Comparison of ENCODE assay signal across 12 cellular contexts in genomic region chr15:78457101-78457500, GRCh38. TPM values are rescaled to one million over a fixed set of nuclear protein-coding genes. Genes with fewer than 3 reads are reported as not detected.
A peak's percentile ranks its signal among the peaks of the same experiment; 100 is the strongest.
DNase-seq lines count a peak whose midpoint lies in the region; ATAC-seq and TF ChIP-seq lines count a peak whose summit lies in the region.
"Had no signal": no experiment of that assay in that cellular context is flagged by ENCODE, and none has a peak within 500 bp of the region (broad histone marks: within the 10 kb centered on the region; RNA-seq: fewer than 3 reads in every experiment).

No MANE protein-coding gene starts in this region.

- no peak overlapping the region for H3K4me3 ChIP-seq in fibroblast of the aortic adventitia (ENCODE audit: low read depth, low read length)
- H3K4me3 ChIP-seq in skeletal muscle tissue (ENCODE audit: low read length in 3 of 3), result no peak overlapping the region
- no peak overlapping the region for H3K4me3 ChIP-seq in esophagus muscularis mucosa
- H3K4me3 ChIP-seq: cardiac muscle cell had no signal

- H3K27ac ChIP-seq in skeletal muscle tissue (ENCODE audit: low read depth, low read length), result peak overlapping the region; percentile 36
- H3K27ac ChIP-seq in esophagus muscularis mucosa (replicated peaks in 1 of 4), result no peak overlapping the region
- H3K27ac ChIP-seq: cardiac muscle cell, neutrophil had no signal

- no peaks in the 10 kb centered on the region for H3K36me3 ChIP-seq in skeletal muscle tissue (ENCODE audit: control insufficient read depth in 3 of 3, insufficient read depth in 3 of 3, low read length in 3 of 3)
- H3K36me3 ChIP-seq in esophagus muscularis mucosa, result no peaks in the 10 kb centered on the region
- H3K36me3 ChIP-seq: cardiac muscle cell, neutrophil had no signal

- DNase-seq in DMS 273 (lab: John Stamatoyannopoulos, UW; ENCODE audit: unreplicated experiment) (peak; percentile 43), DMS 273 treated with DMSO at 0.1 percent for 48 hours (lab: John Stamatoyannopoulos, UW) (no peak), RPMI8226 (peak; percentile 45), fibroblast of the aortic adventitia (ENCODE audit: low read depth) (peak; percentile 77), amygdala (lab: John Stamatoyannopoulos, UW) (no peak), esophagus muscularis mucosa (ENCODE audit: extremely low spot score) (no peak)
- DNase-seq: ACHN, NCI-H82 had no signal

- H3K9me3 ChIP-seq in skeletal muscle tissue (ENCODE audit: control insufficient read depth in 3 of 3, low read length in 3 of 3), result no peaks in the 10 kb centered on the region
- no peaks in the 10 kb centered on the region for H3K9me3 ChIP-seq in esophagus muscularis mucosa
- H3K9me3 ChIP-seq: neutrophil had no signal

- H3K9ac ChIP-seq in skeletal muscle tissue (ENCODE audit: low read depth in 1 of 3, low read length in 3 of 3), result no peak overlapping the region

- H3K27me3 ChIP-seq in skeletal muscle tissue (ENCODE audit: control insufficient read depth in 3 of 3, insufficient read depth in 3 of 3, low read length in 3 of 3) (no peaks in the 10 kb centered on the region), esophagus muscularis mucosa (no peaks in the 10 kb centered on the region)
- H3K27me3 ChIP-seq: cardiac muscle cell, neutrophil had no signal

- intact Hi-C loops in esophagus muscularis mucosa (cut with DNase I), result no loop called here

- ATAC-seq in GM18520 (IDR thresholded peaks at IDR 0.05; ENCODE audit: unreplicated experiment), result no peak

- TF ChIP-seq CTCF in fibroblast of the aortic adventitia (IDR thresholded peaks at IDR 0.05; ENCODE audit: insufficient read depth, low read length), result no peak
- TF ChIP-seq CTCF in esophagus muscularis mucosa (IDR thresholded peaks at IDR 0.05), result no peak

- no peak for TF ChIP-seq EP300 in esophagus muscularis mucosa (IDR thresholded peaks at IDR 0.05)

- peaks cover 26 to 48% (median 47%) of the 10 kb centered on the region in 3 donors for H3K4me1 ChIP-seq in skeletal muscle tissue (ENCODE audit: control insufficient read depth in 3 of 3, insufficient read depth in 3 of 3, low read length in 3 of 3)
- H3K4me1 ChIP-seq in esophagus muscularis mucosa, result peaks cover 29 to 70% (median 68%) of the 10 kb centered on the region in 4 donors

- 0% methylated on average over 1 of the region's 1 CpG for WGBS in esophagus muscularis mucosa

- no peak for TF ChIP-seq POLR2A in esophagus muscularis mucosa (IDR thresholded peaks at IDR 0.05; ENCODE audit: low read depth)

RNA-seq across cellular contexts. Expression of gene IREB2, which starts 19.1 kb away (rescaled TPM):
- 25.1 and 28.1 TPM in 2 replicates for total RNA-seq in fibroblast of the aortic adventitia (ENCODE audit: low replicate concordance)
- 35.0 TPM for total RNA-seq in skeletal muscle tissue
- 10 to 100 TPM; 17.5 to 23.7 (median 19.4) TPM for total RNA-seq in esophagus muscularis mucosa

RNA-seq across cellular contexts. Expression of gene HYKK, which starts 50.3 kb away (rescaled TPM):
- 3.3 and 10.2 TPM in 2 replicates for total RNA-seq in fibroblast of the aortic adventitia (ENCODE audit: low replicate concordance)
- total RNA-seq in skeletal muscle tissue, result 3.7 TPM
- total RNA-seq in esophagus muscularis mucosa, result 1 to 10 TPM; 5.8 to 8.6 (median 7.6) TPM

Comparison
In these comparisons a context has a peak if more than half of its experiments do, and no peak if none do; other contexts are left out.
1. DNase-seq: peak in DMS 273 (single experiment), RPMI8226 (single experiment) and fibroblast of the aortic adventitia (single experiment); none in DMS 273 treated with DMSO at 0.1 percent for 48 hours (single experiment), amygdala (0 of 56) and esophagus muscularis mucosa (single experiment).